ENCODE assay signal across 15 cellular contexts in genomic region chr15:45448066-45448510, GRCh38.
A peak's percentile ranks its signal among the peaks of the same experiment; 100 is the strongest.
DNase-seq lines count a peak whose midpoint lies in the region; ATAC-seq and TF ChIP-seq lines count a peak whose summit lies in the region.
"Had no signal": no experiment of that assay in that cellular context is flagged by ENCODE, and none has a peak within 500 bp of the region (broad histone marks: within the 10 kb centered on the region; RNA-seq: fewer than 3 reads in every experiment).

No MANE protein-coding gene starts in this region.

- H3K4me1 Mint-ChIP-seq in Calu3 (ENCODE audit: low read depth, unreplicated experiment) (peaks cover 62% of the 10 kb centered on the region), natural killer cell (no peaks in the 10 kb centered on the region)
- no peaks in the 10 kb centered on the region for H3K4me1 Mint-ChIP-seq in CD8-positive, alpha-beta memory T cell
- H3K4me1 Mint-ChIP-seq: B cell had no signal

- CTCF ChIA-PET in Calu3 (lab: Charles Lee) = interaction anchor here (0.6 to 1.3 kb wide), 5 partner anchors 8 to 34 kb away, joined by 3 to 7 read pairs (median 6); no protein-coding TSS in a partner anchor
- CTCF ChIA-PET in CD8-positive, alpha-beta memory T cell (lab: Charles Lee) = interaction anchor here (1.3 to 2.4 kb wide), 4 partner anchors 10 to 166 kb away, joined by 3 to 9 read pairs (median 5); no protein-coding TSS in a partner anchor

- BruUV-seq in Calu3 (replicated peaks; lab: Mats Ljungman, UMichigan) = no TSS peak

- H3K4me1 ChIP-seq in colonic mucosa = peaks cover 7% of the 10 kb centered on the region
- no peaks in the 10 kb centered on the region for H3K4me1 ChIP-seq in CD8-positive, alpha-beta memory T cell (ENCODE audit: insufficient read depth, low read length)
- H3K4me1 ChIP-seq: parathyroid adenoma had no signal

- DNase-seq in Calu3 (peak; percentile 68), HL-60 (ENCODE audit: low read depth in 1 of 2, low spot score in 1 of 2) (peak; percentile 28 to 60), colonic mucosa (peak; percentile 31), natural killer cell (no peak), OCI-M1 (lab: John Stamatoyannopoulos, UW) (no peak)
- no peak for DNase-seq in CD8-positive, alpha-beta memory T cell
- no peak for DNase-seq in stimulated activated naive CD4-positive, alpha-beta T cell treated with Interleukin-2 at 50 U/mL for 16 hours (lab: John Stamatoyannopoulos, UW)
- DNase-seq: left ventricle myocardium superior, NCI-H1436, NCI-H774, SK-N-SH had no signal

- no peak overlapping the region for H3K4me3 ChIP-seq in HL-60 (replicated peaks; ENCODE audit: insufficient read depth, low read length)
- no peak overlapping the region for H3K4me3 ChIP-seq in colonic mucosa
- no peak overlapping the region for H3K4me3 ChIP-seq in CD8-positive, alpha-beta memory T cell (ENCODE audit: low read length)

- H3K27ac ChIP-seq in HL-60 (replicated peaks) (no peak overlapping the region), colonic mucosa (peak overlapping the region; percentile 91)
- no peak overlapping the region for H3K27ac ChIP-seq in CD8-positive, alpha-beta memory T cell (ENCODE audit: low read depth, low read length)
- H3K27ac ChIP-seq: parathyroid adenoma had no signal

- H3K27me3 ChIP-seq in HL-60 (ENCODE audit: insufficient read depth, poor library complexity, severe bottlenecking) (no peaks in the 10 kb centered on the region), colonic mucosa (no peaks in the 10 kb centered on the region)
- no peaks in the 10 kb centered on the region for H3K27me3 ChIP-seq in CD8-positive, alpha-beta memory T cell (ENCODE audit: insufficient read depth, low read length, poor library complexity, severe bottlenecking)

- ATAC-seq in natural killer cell = peak; percentile 48 to 56 (median 53)
- no peak for ATAC-seq in GM21367 (IDR thresholded peaks at IDR 0.05; ENCODE audit: unreplicated experiment)
- ATAC-seq: left ventricle myocardium superior had no signal

- TF ChIP-seq CTCF in Calu3 (IDR thresholded peaks at IDR 0.05; ENCODE audit: unreplicated experiment) = no peak
- no peak for TF ChIP-seq CTCF in HL-60 (IDR thresholded peaks at IDR 0.05; ENCODE audit: insufficient read depth, low read length)
- no peak for TF ChIP-seq CTCF in colonic mucosa (IDR thresholded peaks at IDR 0.05)
- no peak for TF ChIP-seq CTCF in natural killer cell (IDR thresholded peaks at IDR 0.05)

- intact Hi-C loops in Calu3 (cut with micrococcal nuclease; ENCODE audit: unreplicated experiment) = no loop called here
- intact Hi-C loops in colonic mucosa (cut with DNase I) = no loop called here
- intact Hi-C loops in natural killer cell (cut with micrococcal nuclease) = no loop called here

- no peaks in the 10 kb centered on the region for H3K9me3 ChIP-seq in colonic mucosa
- H3K9me3 ChIP-seq in CD8-positive, alpha-beta memory T cell (ENCODE audit: low read length) = no peaks in the 10 kb centered on the region
- H3K9me3 ChIP-seq: SK-N-SH had no signal

- POLR2A ChIA-PET in CD8-positive, alpha-beta memory T cell (lab: Charles Lee) = no interaction called here

- H3K27me3 Mint-ChIP-seq in Calu3 (ENCODE audit: unreplicated experiment) = no peaks in the 10 kb centered on the region
- H3K27me3 Mint-ChIP-seq in natural killer cell (ENCODE audit: low read depth in 2 of 2) = peaks cover 5 to 9% of the 10 kb centered on the region in 2 donors
- peaks cover 0 to 1% of the 10 kb centered on the region in 2 donors for H3K27me3 Mint-ChIP-seq in CD8-positive, alpha-beta memory T cell
- H3K27me3 Mint-ChIP-seq: stimulated activated naive CD8-positive, alpha-beta T cell treated with anti-CD3 and anti-CD28 coated beads, Interleukin-15, Interleukin-2, amounts not matched to agents 100 ng/mL and 50 ng/mL, for 24 hours had no signal

- H3K9ac ChIP-seq in colonic mucosa (ENCODE audit: low read depth in 2 of 2, low read length in 2 of 2) = peak overlapping the region; percentile 28 to 98
- H3K9ac ChIP-seq: parathyroid adenoma, SK-N-SH had no signal

- H3K36me3 Mint-ChIP-seq in Calu3 (ENCODE audit: insufficient read depth, unreplicated experiment) (peaks cover 48% of the 10 kb centered on the region), natural killer cell (no peaks in the 10 kb centered on the region)
- no peaks in the 10 kb centered on the region for H3K36me3 Mint-ChIP-seq in CD8-positive, alpha-beta memory T cell

- no peaks in the 10 kb centered on the region for H3K36me3 ChIP-seq in colonic mucosa
- H3K36me3 ChIP-seq in CD8-positive, alpha-beta memory T cell (ENCODE audit: insufficient read depth, low read length) = no peaks in the 10 kb centered on the region

- H3K9me3 Mint-ChIP-seq in Calu3 (ENCODE audit: low read depth, unreplicated experiment) = no peaks in the 10 kb centered on the region
- no peaks in the 10 kb centered on the region for H3K9me3 Mint-ChIP-seq in natural killer cell
- no peaks in the 10 kb centered on the region for H3K9me3 Mint-ChIP-seq in CD8-positive, alpha-beta memory T cell
- H3K9me3 Mint-ChIP-seq: stimulated activated naive CD8-positive, alpha-beta T cell treated with anti-CD3 and anti-CD28 coated beads, Interleukin-15, Interleukin-2, amounts not matched to agents 100 ng/mL and 50 ng/mL, for 24 hours had no signal

- H3K27ac Mint-ChIP-seq in Calu3 (ENCODE audit: unreplicated experiment) (peak overlapping the region; percentile 98), natural killer cell (no peak overlapping the region)
- no peak overlapping the region for H3K27ac Mint-ChIP-seq in CD8-positive, alpha-beta memory T cell
- H3K27ac Mint-ChIP-seq: B cell; stimulated activated naive CD8-positive, alpha-beta T cell treated with anti-CD3 and anti-CD28 coated beads, Interleukin-15, Interleukin-2, amounts not matched to agents 100 ng/mL and 50 ng/mL, for 24 hours had no signal

- peak overlapping the region; percentile 79 for H3K4me3 Mint-ChIP-seq in Calu3 (ENCODE audit: low read depth, unreplicated experiment)
- H3K4me3 Mint-ChIP-seq in natural killer cell = no peak overlapping the region
- no peak overlapping the region for H3K4me3 Mint-ChIP-seq in CD8-positive, alpha-beta memory T cell
- H3K4me3 Mint-ChIP-seq: B cell; stimulated activated naive CD8-positive, alpha-beta T cell treated with anti-CD3 and anti-CD28 coated beads, Interleukin-15, Interleukin-2, amounts not matched to agents 100 ng/mL and 50 ng/mL, for 24 hours had no signal

Comparison
In these comparisons a context has a peak if more than half of its experiments do, and no peak if none do; other contexts are left out.
1. DNase-seq: peak in Calu3 (single experiment), HL-60 (2 of 2) and colonic mucosa (single experiment); none in natural killer cell (single experiment), OCI-M1 (single experiment), CD8-positive, alpha-beta memory T cell (0 of 5) and stimulated activated naive CD4-positive, alpha-beta T cell treated with Interleukin-2 at 50 U/mL for 16 hours (single experiment).